ENCODE assay signal across 19 cellular contexts in genomic region chr3:18207232-18207631, GRCh38.
DNase-seq lines count a peak whose midpoint lies in the region; ATAC-seq and TF ChIP-seq lines count a peak whose summit lies in the region.
"Had no signal": no experiment of that assay in that cellular context is flagged by ENCODE, and none has a peak within 500 bp of the region (broad histone marks: within the 10 kb centered on the region; RNA-seq: fewer than 3 reads in every experiment).

No MANE protein-coding gene starts in this region.

- H3K9me3 Mint-ChIP-seq in activated CD4-positive, alpha-beta T cell treated with anti-CD3 and anti-CD28 coated beads for 36 hours (ENCODE audit: low read depth), result no peaks in the 10 kb centered on the region
- H3K9me3 Mint-ChIP-seq in activated naive CD4-positive, alpha-beta T cell treated with anti-CD3 and anti-CD28 coated beads for 36 hours, result no peaks in the 10 kb centered on the region
- H3K9me3 Mint-ChIP-seq in activated T-helper 17 cell treated with anti-CD3 and anti-CD28 coated beads, Interleukin-2, amount 50 U/mL, for 72 hours, result no peaks in the 10 kb centered on the region

- H3K27ac ChIP-seq in WERI-Rb-1, result no peak overlapping the region
- H3K27ac ChIP-seq: C4-2B had no signal

- no peaks in the 10 kb centered on the region for H3K36me3 Mint-ChIP-seq in activated CD4-positive, alpha-beta T cell treated with anti-CD3 and anti-CD28 coated beads for 36 hours (ENCODE audit: low read depth)
- H3K36me3 Mint-ChIP-seq in activated naive CD4-positive, alpha-beta T cell treated with anti-CD3 and anti-CD28 coated beads for 36 hours (ENCODE audit: low read depth), result no peaks in the 10 kb centered on the region
- no peaks in the 10 kb centered on the region for H3K36me3 Mint-ChIP-seq in activated T-helper 17 cell treated with anti-CD3 and anti-CD28 coated beads, Interleukin-2, amount 50 U/mL, for 72 hours (ENCODE audit: low read depth)

- CTCF ChIA-PET in activated CD4-positive, alpha-beta T cell treated with anti-CD3 and anti-CD28 coated beads for 36 hours (lab: Charles Lee), result interaction anchor here (0.7 kb wide), 1 partner anchor 75 kb away, joined by 3 read pairs; no protein-coding TSS in a partner anchor
- CTCF ChIA-PET in activated naive CD4-positive, alpha-beta T cell treated with anti-CD3 and anti-CD28 coated beads for 36 hours (lab: Charles Lee), result interaction anchor here (0.9 kb wide), 1 partner anchor 12 kb away, joined by 3 read pairs; no protein-coding TSS in a partner anchor

- no peaks in the 10 kb centered on the region for H3K9me3 ChIP-seq in WERI-Rb-1 (ENCODE audit: severe bottlenecking)

- H3K4me3 ChIP-seq in WERI-Rb-1 (ENCODE audit: low read depth, low read length), result no peak overlapping the region

- H3K4me1 Mint-ChIP-seq in activated CD4-positive, alpha-beta T cell treated with anti-CD3 and anti-CD28 coated beads for 36 hours, result peaks cover 21% of the 10 kb centered on the region
- peaks cover 9% of the 10 kb centered on the region for H3K4me1 Mint-ChIP-seq in activated naive CD4-positive, alpha-beta T cell treated with anti-CD3 and anti-CD28 coated beads for 36 hours (ENCODE audit: low read depth)
- H3K4me1 Mint-ChIP-seq in activated T-helper 17 cell treated with anti-CD3 and anti-CD28 coated beads, Interleukin-2, amount 50 U/mL, for 72 hours, result no peaks in the 10 kb centered on the region

- intact Hi-C loops in activated CD4-positive, alpha-beta T cell treated with anti-CD3 and anti-CD28 coated beads for 36 hours (cut with DNase I, micrococcal nuclease), result loop anchor here (1.0 to 2.0 kb wide), 2 partner anchors 30 to 108 kb away; no protein-coding TSS in a partner anchor
- intact Hi-C loops in activated naive CD4-positive, alpha-beta T cell treated with anti-CD3 and anti-CD28 coated beads for 36 hours (cut with micrococcal nuclease), result no loop called here

- peak; percentile 91 for ATAC-seq in activated CD4-positive, alpha-beta T cell treated with anti-CD3 and anti-CD28 coated beads for 36 hours
- peak; percentile 71 for ATAC-seq in HG02884 (IDR thresholded peaks at IDR 0.05; ENCODE audit: unreplicated experiment)
- peak; percentile 86 for ATAC-seq in activated T-helper 17 cell treated with anti-CD3 and anti-CD28 coated beads, Interleukin-2, amount 50 U/mL, for 72 hours (replicated peaks)
- ATAC-seq: PC-3 had no signal

- POLR2A ChIA-PET in activated CD4-positive, alpha-beta T cell treated with anti-CD3 and anti-CD28 coated beads for 36 hours (lab: Charles Lee), result no interaction called here

- peak; percentile 52 for DNase-seq in activated CD4-positive, alpha-beta T cell treated with anti-CD3 and anti-CD28 coated beads for 36 hours
- no peak for DNase-seq in activated CD4-positive, alpha-beta T cell treated with anti-CD3 and anti-CD28 coated beads for 4 hours
- DNase-seq in activated naive CD4-positive, alpha-beta T cell treated with anti-CD3 and anti-CD28 coated beads for 36 hours, result peak; percentile 26
- DNase-seq in activated naive CD4-positive, alpha-beta T cell treated with Interleukin-2 at 50 U/mL for 16 hours, result no peak
- DNase-seq in WERI-Rb-1 (no peak), GM20000 (ENCODE audit: low spot score) (no peak)
- DNase-seq: COR-L47, DMS153, EL, KG1, NCI-H1092 treated with DMSO at 0.1 percent for 48 hours, NCI-H1694, NCI-H2107, NCI-H345, NCI-H526 treated with DMSO at 0.1 percent for 48 hours, PC-3 had no signal

- TF ChIP-seq CTCF in WERI-Rb-1 (IDR thresholded peaks at IDR 0.05; ENCODE audit: low read depth, low read length) (no peak), GM20000 (IDR thresholded peaks at IDR 0.05; ENCODE audit: extremely low read depth, missing control alignments) (no peak)

- peaks cover 15% of the 10 kb centered on the region for H3K27me3 Mint-ChIP-seq in activated CD4-positive, alpha-beta T cell treated with anti-CD3 and anti-CD28 coated beads for 36 hours
- H3K27me3 Mint-ChIP-seq in activated naive CD4-positive, alpha-beta T cell treated with anti-CD3 and anti-CD28 coated beads for 36 hours (ENCODE audit: low read depth), result peaks cover 2% of the 10 kb centered on the region
- H3K27me3 Mint-ChIP-seq in activated T-helper 17 cell treated with anti-CD3 and anti-CD28 coated beads, Interleukin-2, amount 50 U/mL, for 72 hours, result peaks cover 19% of the 10 kb centered on the region

- no peaks in the 10 kb centered on the region for H3K36me3 ChIP-seq in WERI-Rb-1

- H3K4me3 Mint-ChIP-seq in activated CD4-positive, alpha-beta T cell treated with anti-CD3 and anti-CD28 coated beads for 36 hours, result no peak overlapping the region
- no peak overlapping the region for H3K4me3 Mint-ChIP-seq in activated naive CD4-positive, alpha-beta T cell treated with anti-CD3 and anti-CD28 coated beads for 36 hours
- no peak overlapping the region for H3K4me3 Mint-ChIP-seq in activated T-helper 17 cell treated with anti-CD3 and anti-CD28 coated beads, Interleukin-2, amount 50 U/mL, for 72 hours

- H3K27ac Mint-ChIP-seq in activated CD4-positive, alpha-beta T cell treated with anti-CD3 and anti-CD28 coated beads for 36 hours, result peak overlapping the region; percentile 38
- H3K27ac Mint-ChIP-seq in activated naive CD4-positive, alpha-beta T cell treated with anti-CD3 and anti-CD28 coated beads for 36 hours, result no peak overlapping the region
- no peak overlapping the region for H3K27ac Mint-ChIP-seq in activated T-helper 17 cell treated with anti-CD3 and anti-CD28 coated beads, Interleukin-2, amount 50 U/mL, for 72 hours

- no peaks in the 10 kb centered on the region for H3K27me3 ChIP-seq in WERI-Rb-1 (ENCODE audit: insufficient read depth, low read depth, severe bottlenecking)

Comparison
In these comparisons a context has a peak if more than half of its experiments do, and no peak if none do; other contexts are left out.
1. DNase-seq: peak in activated CD4-positive, alpha-beta T cell treated with anti-CD3 and anti-CD28 coated beads for 36 hours (single experiment) and activated naive CD4-positive, alpha-beta T cell treated with anti-CD3 and anti-CD28 coated beads for 36 hours (single experiment); none in activated CD4-positive, alpha-beta T cell treated with anti-CD3 and anti-CD28 coated beads for 4 hours (0 of 2), activated naive CD4-positive, alpha-beta T cell treated with Interleukin-2 at 50 U/mL for 16 hours (single experiment), WERI-Rb-1 (single experiment) and GM20000 (single experiment).
2. Peak in every context shown above with its lines, with median percentiles within 50 percentile points of each other: ATAC-seq.